ENCODE assay signal across 8 cellular contexts in genomic region chr10:133394801-133395221, GRCh38. TPM values are rescaled to one million over a fixed set of nuclear protein-coding genes. Genes with fewer than 3 reads are reported as not detected.
A peak's percentile ranks its signal among the peaks of the same experiment; 100 is the strongest.
DNase-seq lines count a peak whose midpoint lies in the region; ATAC-seq, FAIRE-seq and TF ChIP-seq lines count a peak whose summit lies in the region.

No MANE protein-coding gene starts in this region.

- no peak for TF ChIP-seq EP300 in A549 (IDR thresholded peaks at IDR 0.05)

- TF ChIP-seq POLR2A in A549 (IDR thresholded peaks at IDR 0.05; ENCODE audit: low read length): no peak
- no peak for TF ChIP-seq POLR2A in breast epithelium (IDR thresholded peaks at IDR 0.05)

- CTCF ChIA-PET in A549 (lab: Yijun Ruan, JAX): interaction anchor here (0.6 to 1.5 kb wide), 2 partner anchors 65 kb away, joined by 3 to 4 read pairs; no protein-coding TSS in a partner anchor

- no peak for DNase-seq in A549 (ENCODE audit: low read depth in 1 of 2, low spot score in 1 of 2)
- DNase-seq in Jurkat, Clone E6-1 (ENCODE audit: low read depth, low spot score): no peak
- no peak for DNase-seq in breast epithelium (ENCODE audit: low spot score in 2 of 2)
- peak; percentile 88 for DNase-seq in mesenteric fat pad (ENCODE audit: low spot score)
- DNase-seq in SW480 (ENCODE audit: low spot score): no peak

- H3K27me3 ChIP-seq in breast epithelium: no peaks in the 10 kb centered on the region

- TF ChIP-seq CTCF in A549 (IDR thresholded peaks at IDR 0.05): no peak
- no peak for TF ChIP-seq CTCF in breast epithelium (IDR thresholded peaks at IDR 0.05)

- no peak for TF ChIP-seq RAD21 in A549 (conservative IDR thresholded peaks at IDR 0.05 in 1 of 2, IDR thresholded peaks at IDR 0.05 in 1 of 2)

- WGBS in A549 (ENCODE audit: missing lambda C conversion rate): 30% methylated on average over 21 of the region's 21 CpGs

- FAIRE-seq in A549 (lab: Jason Lieb, UNC): no peak

- H3K4me3 ChIP-seq in A549: peak overlapping the region; percentile 63
- peak overlapping the region; percentile 91 for H3K4me3 ChIP-seq in Jurkat, Clone E6-1 (ENCODE audit: low read length)
- peak overlapping the region; percentile 74 to 96 (median 91) for H3K4me3 ChIP-seq in breast epithelium

- peak in 1 of 2 experiments; percentile 4; a peak in 4 of 6 replicates for ATAC-seq in A549
- no peak for ATAC-seq in HG02642 (IDR thresholded peaks at IDR 0.05; ENCODE audit: poor library complexity, unreplicated experiment)
- no peak for ATAC-seq in HG03135 (IDR thresholded peaks at IDR 0.05; ENCODE audit: unreplicated experiment)
- no peak for ATAC-seq in GM18868 (IDR thresholded peaks at IDR 0.05; ENCODE audit: unreplicated experiment)

- peak overlapping the region; percentile 83 for H3K4me2 ChIP-seq in A549

- no peaks in the 10 kb centered on the region for H3K9me3 ChIP-seq in A549
- H3K9me3 ChIP-seq in breast epithelium: no peaks in the 10 kb centered on the region

- no peaks in the 10 kb centered on the region for H3K36me3 ChIP-seq in breast epithelium

- peaks cover 14% of the 10 kb centered on the region; the same call in 2 of the 3 replicates for H3K4me1 ChIP-seq in A549
- peaks cover 3 to 8% of the 10 kb centered on the region in 2 donors for H3K4me1 ChIP-seq in breast epithelium

- POLR2A ChIA-PET in A549 (lab: Yijun Ruan, JAX): no interaction called here

- intact Hi-C loops in breast epithelium (cut with DNase I; ENCODE audit: low total_unique reads): no loop called here

- H3K27ac ChIP-seq in A549 (peak overlapping the region; percentile 85 to 97), breast epithelium (peak overlapping the region in 1 of 2 donors; percentile 91)

TF ChIP-seq in A549, 52 proteins besides CTCF, POLR2A, EP300 and RAD21:
- TF ChIP-seq CHD4 (IDR thresholded peaks at IDR 0.05; ENCODE audit: borderline replicate concordance): no peak
- TF ChIP-seq GATA3 (IDR thresholded peaks at IDR 0.05; ENCODE audit: borderline replicate concordance): no peak
- no peak for TF ChIP-seq RNF2 (IDR thresholded peaks at IDR 0.05; ENCODE audit: borderline replicate concordance, low read depth)
- no peak for TF ChIP-seq JUN (IDR thresholded peaks at IDR 0.05)
- TF ChIP-seq TFCP2L1 (CRISPR knock-in tag; IDR thresholded peaks at IDR 0.05): no peak
- no peak for TF ChIP-seq TP53 (CRISPR knock-in tag; IDR thresholded peaks at IDR 0.05)
- TF ChIP-seq NR3C1 (IDR thresholded peaks at IDR 0.05): no peak
- TF ChIP-seq HES2 (IDR thresholded peaks at IDR 0.05): no peak
- no peak for TF ChIP-seq ZFP36 (IDR thresholded peaks at IDR 0.05; ENCODE audit: borderline replicate concordance, partially characterized antibody)
- TF ChIP-seq FOSL2 (IDR thresholded peaks at IDR 0.05): no peak
- no peak for TF ChIP-seq FOSL2 (CRISPR knock-in tag; IDR thresholded peaks at IDR 0.05)
- no peak for TF ChIP-seq EHMT2 (IDR thresholded peaks at IDR 0.05; ENCODE audit: low read depth)

RNA-seq across cellular contexts. Expression of gene MTG1, which starts 0.9 kb away (rescaled TPM):
- polyA plus RNA-seq in A549 (2011; rRNA removed) (65.6 and 67.2 TPM in 2 replicates), A549 (2017; fragmentation: RNase III; extraction: RNeasy Plus Mini Kit Qiagen cat#74134 plus additional on column Dnase treatment) (57.1 to 62.2 TPM (median 60.3 TPM) in 3 replicates)
- 106 and 115 TPM in 2 replicates for polyA plus RNA-seq in A549 (2012; cell fraction: cytosol; rRNA removed)
- polyA plus RNA-seq in A549 (2012; cell fraction: nucleus; rRNA removed): 325 and 350 TPM in 2 replicates
- polyA minus RNA-seq in A549 (2011; rRNA and poly(A)+ RNA removed): 49.2 and 51.1 TPM in 2 replicates
- 62.4 TPM for polyA plus RNA-seq in Jurkat, Clone E6-1 (2012; ENCODE audit: insufficient read depth, insufficient read length)
- total RNA-seq in breast epithelium (10 to 100 TPM; 22.9 to 56.4 (median 37.0) TPM), mesenteric fat pad (33.3 TPM)

RNA-seq across cellular contexts. Expression of gene PAOX, which starts 15.7 kb away (rescaled TPM):
- polyA plus RNA-seq in A549 (2011; rRNA removed) (1.6 and 1.8 TPM in 2 replicates), A549 (2017; fragmentation: RNase III; extraction: RNeasy Plus Mini Kit Qiagen cat#74134 plus additional on column Dnase treatment) (1.8 to 2.8 TPM (median 2.3 TPM) in 3 replicates)
- 1.7 and 2.1 TPM in 2 replicates for polyA plus RNA-seq in A549 (2012; cell fraction: cytosol; rRNA removed)
- 3.3 and 3.6 TPM in 2 replicates for polyA plus RNA-seq in A549 (2012; cell fraction: nucleus; rRNA removed)
- 1.3 and 1.4 TPM in 2 replicates for polyA minus RNA-seq in A549 (2011; rRNA and poly(A)+ RNA removed)
- not detected for polyA plus RNA-seq in Jurkat, Clone E6-1 (2012; ENCODE audit: insufficient read depth, insufficient read length)
- total RNA-seq in breast epithelium (10 to 100 TPM in 1 of 3 donors, 1 to 10 TPM in 2; 7.5 to 10.5 (median 8.6) TPM), mesenteric fat pad (3.6 TPM)

RNA-seq across cellular contexts. Expression of gene ECHS1, which starts 21.7 kb away (rescaled TPM):
- polyA plus RNA-seq in A549 (2011; rRNA removed): 54.6 and 66.7 TPM in 2 replicates
- 97.0 and 107 TPM in 2 replicates for polyA plus RNA-seq in A549 (2012; cell fraction: cytosol; rRNA removed)
- polyA plus RNA-seq in A549 (2012; cell fraction: nucleus; rRNA removed): 61.5 and 73.9 TPM in 2 replicates
- polyA plus RNA-seq in A549 (2017; fragmentation: RNase III; extraction: RNeasy Plus Mini Kit Qiagen cat#74134 plus additional on column Dnase treatment): 132 to 138 TPM (median 133 TPM) in 3 replicates
- polyA minus RNA-seq in A549 (2011; rRNA and poly(A)+ RNA removed): 49.8 and 54.5 TPM in 2 replicates
- polyA plus RNA-seq in Jurkat, Clone E6-1 (2012; ENCODE audit: insufficient read depth, insufficient read length): 63.3 TPM
- total RNA-seq in breast epithelium: 100 to 1,000 TPM in 1 of 3 donors, 10 to 100 TPM in 2; 71.8 to 165 (median 84.2) TPM
- 188 TPM for total RNA-seq in mesenteric fat pad

RNA-seq across cellular contexts. Expression of gene SPRN, which starts 29.6 kb away (rescaled TPM):
- 0.06 and 0.08 TPM in 2 replicates for polyA plus RNA-seq in A549 (2011; rRNA removed)
- polyA plus RNA-seq in A549 (2012; cell fraction: cytosol; rRNA removed): 0.12 and 0.19 TPM in 2 replicates
- polyA plus RNA-seq in A549 (2012; cell fraction: nucleus; rRNA removed): 0.18 and 0.19 TPM in 2 replicates
- polyA plus RNA-seq in A549 (2017; fragmentation: RNase III; extraction: RNeasy Plus Mini Kit Qiagen cat#74134 plus additional on column Dnase treatment): 0.15 to 0.18 TPM (median 0.16 TPM) in 3 replicates
- polyA minus RNA-seq in A549 (2011; rRNA and poly(A)+ RNA removed): 0.08 TPM in 1 of 2 replicates, not detected in the other
- 2.3 TPM for polyA plus RNA-seq in Jurkat, Clone E6-1 (2012; ENCODE audit: insufficient read depth, insufficient read length)
- under 1 TPM in 1 of 3 donors, not detected in 2; 0.33 TPM for total RNA-seq in breast epithelium
- total RNA-seq in mesenteric fat pad: not detected

RNA-seq across cellular contexts. Expression of gene FUOM, which starts 37.0 kb away (rescaled TPM):
- polyA plus RNA-seq in A549 (2011; rRNA removed): 7.6 and 8.1 TPM in 2 replicates
- 17.8 and 19.7 TPM in 2 replicates for polyA plus RNA-seq in A549 (2012; cell fraction: cytosol; rRNA removed)
- 11.7 and 11.9 TPM in 2 replicates for polyA plus RNA-seq in A549 (2012; cell fraction: nucleus; rRNA removed)
- polyA plus RNA-seq in A549 (2017; fragmentation: RNase III; extraction: RNeasy Plus Mini Kit Qiagen cat#74134 plus additional on column Dnase treatment): 6.5 to 8.7 TPM (median 6.8 TPM) in 3 replicates
- polyA minus RNA-seq in A549 (2011; rRNA and poly(A)+ RNA removed): 2.0 and 2.8 TPM in 2 replicates
- polyA plus RNA-seq in Jurkat, Clone E6-1 (2012; ENCODE audit: insufficient read depth, insufficient read length): 23.8 TPM
- total RNA-seq in breast epithelium: 10 to 100 TPM; 13.8 to 31.5 (median 31.2) TPM
- 19.0 TPM for total RNA-seq in mesenteric fat pad
